2 cellular contexts compared by ENCODE assay signal in the genomic region with DNA sequence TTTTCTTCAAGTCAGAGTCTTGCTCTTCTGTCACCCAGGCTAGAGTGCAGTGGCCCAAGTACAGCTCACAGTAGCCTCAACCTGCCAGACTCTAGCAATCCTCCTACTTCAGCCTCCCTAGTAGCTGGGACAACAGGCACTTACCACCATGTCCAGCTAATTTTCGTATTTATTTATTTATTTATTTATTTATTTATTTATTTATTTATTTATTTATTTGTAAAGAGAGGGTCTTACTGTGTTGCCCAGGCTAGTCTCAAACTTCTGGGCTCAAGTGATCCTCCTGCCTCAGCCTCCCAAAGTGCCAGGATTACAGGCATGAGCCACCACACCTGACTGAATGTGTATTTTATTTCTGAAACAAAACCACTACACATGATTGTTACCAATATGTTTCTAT.
TF ChIP-seq lines count a peak whose summit lies in the region.

No MANE protein-coding gene starts in this region.

TF ChIP-seq in A549, 52 proteins besides CTCF, POLR2A, EP300 and RAD21:
- peak; percentile 98 for TF ChIP-seq ZC3H11A (IDR thresholded peaks at IDR 0.05)

TF ChIP-seq in HEK293, 187 proteins besides CTCF, POLR2A, EP300 and RAD21:
- TF ChIP-seq ZNF623 (tag by site-specific recombination; IDR thresholded peaks at IDR 0.05) (peak; percentile 77), ZNF510 (tag by site-specific recombination; IDR thresholded peaks at IDR 0.05; ENCODE audit: insufficient replicate concordance) (peak; percentile 63), ZNF292 (tag by site-specific recombination; IDR thresholded peaks at IDR 0.05; ENCODE audit: borderline replicate concordance, low read depth) (0 out of 2 replicates have a peak, but pooled peaks have one; percentile 64), ZNF266 (tag by site-specific recombination; IDR thresholded peaks at IDR 0.05; ENCODE audit: low read depth) (0 out of 2 replicates have a peak, but pooled peaks have one; percentile 44), ZNF404 (tag by site-specific recombination; IDR thresholded peaks at IDR 0.05) (0 out of 2 replicates have a peak, but pooled peaks have one; percentile 39), ZNF791 (tag by site-specific recombination; IDR thresholded peaks at IDR 0.05) (peak; percentile 68), OVOL3 (tag by site-specific recombination; IDR thresholded peaks at IDR 0.05) (0 out of 2 replicates have a peak, but pooled peaks have one; percentile 51), ZNF223 (tag by site-specific recombination; IDR thresholded peaks at IDR 0.05) (0 out of 2 replicates have a peak, but pooled peaks have one; percentile 39), ZNF529 (tag by site-specific recombination; IDR thresholded peaks at IDR 0.05; ENCODE audit: insufficient replicate concordance) (peak; percentile 69), ZNF558 (tag by site-specific recombination; IDR thresholded peaks at IDR 0.05) (peak; percentile 83; the same call in 1 of the 2 replicates), ZNF426 (tag by site-specific recombination; IDR thresholded peaks at IDR 0.05) (peak; percentile 89), ZNF341 (tag by site-specific recombination; IDR thresholded peaks at IDR 0.05; ENCODE audit: low read depth) (peak; percentile 33; the same call in 1 of the 2 replicates), ZNF354C (tag by site-specific recombination; IDR thresholded peaks at IDR 0.05; ENCODE audit: borderline replicate concordance, low read depth) (0 out of 2 replicates have a peak, but pooled peaks have one; percentile 68), ZNF629 (tag by site-specific recombination; IDR thresholded peaks at IDR 0.05) (peak; percentile 35; the same call in 1 of the 2 replicates), ZNF121 (tag by site-specific recombination; IDR thresholded peaks at IDR 0.05) (peak; percentile 67; the same call in 1 of the 2 replicates), ZXDB (tag by site-specific recombination; IDR thresholded peaks at IDR 0.05) (peak; percentile 65), GLI2 (tag by site-specific recombination; IDR thresholded peaks at IDR 0.05; ENCODE audit: borderline replicate concordance, low read depth) (peak; percentile 62; the same call in 1 of the 2 replicates), ZNF555 (tag by site-specific recombination; conservative IDR thresholded peaks at IDR 0.05) (peak; percentile 91), ZNF394 (tag by site-specific recombination; IDR thresholded peaks at IDR 0.05; ENCODE audit: borderline replicate concordance) (peak; percentile 90), ZBTB8A (tag by site-specific recombination; IDR thresholded peaks at IDR 0.05) (peak; percentile 77), ZNF202 (tag by site-specific recombination; IDR thresholded peaks at IDR 0.05; ENCODE audit: borderline replicate concordance) (peak; percentile 89; the same call in 1 of the 2 replicates), ZNF433 (tag by site-specific recombination; IDR thresholded peaks at IDR 0.05; ENCODE audit: low read depth) (peak; percentile 74), ZNF654 (tag by site-specific recombination; IDR thresholded peaks at IDR 0.05; ENCODE audit: low read depth) (peak; percentile 36), ZNF140 (tag by site-specific recombination; IDR thresholded peaks at IDR 0.05) (peak; percentile 88), ZBTB21 (tag by site-specific recombination; IDR thresholded peaks at IDR 0.05) (peak; percentile 64)
- TF ChIP-seq, protein P1, sequence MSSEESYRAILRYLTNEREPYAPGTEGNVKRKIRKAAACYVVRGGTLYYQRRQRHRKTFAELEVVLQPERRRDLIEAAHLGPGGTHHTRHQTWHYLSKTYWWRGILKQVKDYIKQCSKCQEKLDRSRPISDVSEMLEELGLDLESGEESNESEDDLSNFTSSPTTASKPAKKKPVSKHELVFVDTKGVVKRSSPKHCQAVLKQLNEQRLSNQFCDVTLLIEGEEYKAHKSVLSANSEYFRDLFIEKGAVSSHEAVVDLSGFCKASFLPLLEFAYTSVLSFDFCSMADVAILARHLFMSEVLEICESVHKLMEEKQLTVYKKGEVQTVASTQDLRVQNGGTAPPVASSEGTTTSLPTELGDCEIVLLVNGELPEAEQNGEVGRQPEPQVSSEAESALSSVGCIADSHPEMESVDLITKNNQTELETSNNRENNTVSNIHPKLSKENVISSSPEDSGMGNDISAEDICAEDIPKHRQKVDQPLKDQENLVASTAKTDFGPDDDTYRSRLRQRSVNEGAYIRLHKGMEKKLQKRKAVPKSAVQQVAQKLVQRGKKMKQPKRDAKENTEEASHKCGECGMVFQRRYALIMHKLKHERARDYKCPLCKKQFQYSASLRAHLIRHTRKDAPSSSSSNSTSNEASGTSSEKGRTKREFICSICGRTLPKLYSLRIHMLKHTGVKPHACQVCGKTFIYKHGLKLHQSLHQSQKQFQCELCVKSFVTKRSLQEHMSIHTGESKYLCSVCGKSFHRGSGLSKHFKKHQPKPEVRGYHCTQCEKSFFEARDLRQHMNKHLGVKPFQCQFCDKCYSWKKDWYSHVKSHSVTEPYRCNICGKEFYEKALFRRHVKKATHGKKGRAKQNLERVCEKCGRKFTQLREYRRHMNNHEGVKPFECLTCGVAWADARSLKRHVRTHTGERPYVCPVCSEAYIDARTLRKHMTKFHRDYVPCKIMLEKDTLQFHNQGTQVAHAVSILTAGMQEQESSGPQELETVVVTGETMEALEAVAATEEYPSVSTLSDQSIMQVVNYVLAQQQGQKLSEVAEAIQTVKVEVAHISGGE (tag by site-specific recombination; conservative IDR thresholded peaks at IDR 0.05; ENCODE audit: low read depth), result peak; percentile 83
- TF ChIP-seq, protein P2, sequence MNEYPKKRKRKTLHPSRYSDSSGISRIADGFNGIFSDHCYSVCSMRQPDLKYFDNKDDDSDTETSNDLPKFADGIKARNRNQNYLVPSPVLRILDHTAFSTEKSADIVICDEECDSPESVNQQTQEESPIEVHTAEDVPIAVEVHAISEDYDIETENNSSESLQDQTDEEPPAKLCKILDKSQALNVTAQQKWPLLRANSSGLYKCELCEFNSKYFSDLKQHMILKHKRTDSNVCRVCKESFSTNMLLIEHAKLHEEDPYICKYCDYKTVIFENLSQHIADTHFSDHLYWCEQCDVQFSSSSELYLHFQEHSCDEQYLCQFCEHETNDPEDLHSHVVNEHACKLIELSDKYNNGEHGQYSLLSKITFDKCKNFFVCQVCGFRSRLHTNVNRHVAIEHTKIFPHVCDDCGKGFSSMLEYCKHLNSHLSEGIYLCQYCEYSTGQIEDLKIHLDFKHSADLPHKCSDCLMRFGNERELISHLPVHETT (tag by site-specific recombination; IDR thresholded peaks at IDR 0.05), result 0 out of 2 replicates have a peak, but pooled peaks have one; percentile 26
- TF ChIP-seq, protein P3, sequence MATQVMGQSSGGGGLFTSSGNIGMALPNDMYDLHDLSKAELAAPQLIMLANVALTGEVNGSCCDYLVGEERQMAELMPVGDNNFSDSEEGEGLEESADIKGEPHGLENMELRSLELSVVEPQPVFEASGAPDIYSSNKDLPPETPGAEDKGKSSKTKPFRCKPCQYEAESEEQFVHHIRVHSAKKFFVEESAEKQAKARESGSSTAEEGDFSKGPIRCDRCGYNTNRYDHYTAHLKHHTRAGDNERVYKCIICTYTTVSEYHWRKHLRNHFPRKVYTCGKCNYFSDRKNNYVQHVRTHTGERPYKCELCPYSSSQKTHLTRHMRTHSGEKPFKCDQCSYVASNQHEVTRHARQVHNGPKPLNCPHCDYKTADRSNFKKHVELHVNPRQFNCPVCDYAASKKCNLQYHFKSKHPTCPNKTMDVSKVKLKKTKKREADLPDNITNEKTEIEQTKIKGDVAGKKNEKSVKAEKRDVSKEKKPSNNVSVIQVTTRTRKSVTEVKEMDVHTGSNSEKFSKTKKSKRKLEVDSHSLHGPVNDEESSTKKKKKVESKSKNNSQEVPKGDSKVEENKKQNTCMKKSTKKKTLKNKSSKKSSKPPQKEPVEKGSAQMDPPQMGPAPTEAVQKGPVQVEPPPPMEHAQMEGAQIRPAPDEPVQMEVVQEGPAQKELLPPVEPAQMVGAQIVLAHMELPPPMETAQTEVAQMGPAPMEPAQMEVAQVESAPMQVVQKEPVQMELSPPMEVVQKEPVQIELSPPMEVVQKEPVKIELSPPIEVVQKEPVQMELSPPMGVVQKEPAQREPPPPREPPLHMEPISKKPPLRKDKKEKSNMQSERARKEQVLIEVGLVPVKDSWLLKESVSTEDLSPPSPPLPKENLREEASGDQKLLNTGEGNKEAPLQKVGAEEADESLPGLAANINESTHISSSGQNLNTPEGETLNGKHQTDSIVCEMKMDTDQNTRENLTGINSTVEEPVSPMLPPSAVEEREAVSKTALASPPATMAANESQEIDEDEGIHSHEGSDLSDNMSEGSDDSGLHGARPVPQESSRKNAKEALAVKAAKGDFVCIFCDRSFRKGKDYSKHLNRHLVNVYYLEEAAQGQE (tag by site-specific recombination; IDR thresholded peaks at IDR 0.05), result peak; percentile 67
- TF ChIP-seq, protein P4, sequence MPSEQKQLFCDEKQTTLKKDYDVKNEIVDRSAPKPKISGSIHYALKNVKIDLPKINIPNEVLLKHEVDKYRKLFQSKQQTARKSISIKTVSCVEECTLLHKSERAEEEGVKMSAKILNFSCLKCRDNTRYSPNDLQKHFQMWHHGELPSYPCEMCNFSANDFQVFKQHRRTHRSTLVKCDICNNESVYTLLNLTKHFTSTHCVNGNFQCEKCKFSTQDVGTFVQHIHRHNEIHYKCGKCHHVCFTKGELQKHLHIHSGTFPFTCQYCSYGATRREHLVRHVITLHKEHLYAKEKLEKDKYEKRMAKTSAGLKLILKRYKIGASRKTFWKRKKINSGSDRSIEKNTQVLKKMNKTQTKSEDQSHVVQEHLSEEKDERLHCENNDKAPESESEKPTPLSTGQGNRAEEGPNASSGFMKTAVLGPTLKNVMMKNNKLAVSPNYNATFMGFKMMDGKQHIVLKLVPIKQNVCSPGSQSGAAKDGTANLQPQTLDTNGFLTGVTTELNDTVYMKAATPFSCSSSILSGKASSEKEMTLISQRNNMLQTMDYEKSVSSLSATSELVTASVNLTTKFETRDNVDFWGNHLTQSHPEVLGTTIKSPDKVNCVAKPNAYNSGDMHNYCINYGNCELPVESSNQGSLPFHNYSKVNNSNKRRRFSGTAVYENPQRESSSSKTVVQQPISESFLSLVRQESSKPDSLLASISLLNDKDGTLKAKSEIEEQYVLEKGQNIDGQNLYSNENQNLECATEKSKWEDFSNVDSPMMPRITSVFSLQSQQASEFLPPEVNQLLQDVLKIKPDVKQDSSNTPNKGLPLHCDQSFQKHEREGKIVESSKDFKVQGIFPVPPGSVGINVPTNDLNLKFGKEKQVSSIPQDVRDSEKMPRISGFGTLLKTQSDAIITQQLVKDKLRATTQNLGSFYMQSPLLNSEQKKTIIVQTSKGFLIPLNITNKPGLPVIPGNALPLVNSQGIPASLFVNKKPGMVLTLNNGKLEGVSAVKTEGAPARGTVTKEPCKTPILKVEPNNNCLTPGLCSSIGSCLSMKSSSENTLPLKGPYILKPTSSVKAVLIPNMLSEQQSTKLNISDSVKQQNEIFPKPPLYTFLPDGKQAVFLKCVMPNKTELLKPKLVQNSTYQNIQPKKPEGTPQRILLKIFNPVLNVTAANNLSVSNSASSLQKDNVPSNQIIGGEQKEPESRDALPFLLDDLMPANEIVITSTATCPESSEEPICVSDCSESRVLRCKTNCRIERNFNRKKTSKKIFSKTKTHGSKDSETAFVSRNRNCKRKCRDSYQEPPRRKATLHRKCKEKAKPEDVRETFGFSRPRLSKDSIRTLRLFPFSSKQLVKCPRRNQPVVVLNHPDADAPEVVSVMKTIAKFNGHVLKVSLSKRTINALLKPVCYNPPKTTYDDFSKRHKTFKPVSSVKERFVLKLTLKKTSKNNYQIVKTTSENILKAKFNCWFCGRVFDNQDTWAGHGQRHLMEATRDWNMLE (tag by site-specific recombination; conservative IDR thresholded peaks at IDR 0.05; ENCODE audit: low read depth), result peak; percentile 89
- TF ChIP-seq, protein P5, sequence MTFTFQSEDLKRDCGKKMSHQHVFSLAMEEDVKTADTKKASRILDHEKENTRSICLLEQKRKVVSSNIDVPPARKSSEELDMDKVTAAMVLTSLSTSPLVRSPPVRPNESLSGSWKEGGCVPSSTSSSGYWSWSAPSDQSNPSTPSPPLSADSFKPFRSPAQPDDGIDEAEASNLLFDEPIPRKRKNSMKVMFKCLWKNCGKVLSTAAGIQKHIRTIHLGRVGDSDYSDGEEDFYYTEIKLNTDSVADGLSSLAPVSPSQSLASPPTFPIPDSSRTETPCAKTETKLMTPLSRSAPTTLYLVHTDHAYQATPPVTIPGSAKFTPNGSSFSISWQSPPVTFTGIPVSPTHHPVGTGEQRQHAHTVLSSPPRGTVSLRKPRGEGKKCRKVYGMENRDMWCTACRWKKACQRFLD (tag by site-specific recombination; IDR thresholded peaks at IDR 0.05), result 0 out of 2 replicates have a peak, but pooled peaks have one; percentile 16
- TF ChIP-seq, protein P6, sequence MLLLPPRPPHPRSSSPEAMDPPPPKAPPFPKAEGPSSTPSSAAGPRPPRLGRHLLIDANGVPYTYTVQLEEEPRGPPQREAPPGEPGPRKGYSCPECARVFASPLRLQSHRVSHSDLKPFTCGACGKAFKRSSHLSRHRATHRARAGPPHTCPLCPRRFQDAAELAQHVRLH (tag by site-specific recombination; IDR thresholded peaks at IDR 0.05), result 0 out of 2 replicates have a peak, but pooled peaks have one; percentile 25
